ENCODE assay signal across 1 cellular context in the genomic region with DNA sequence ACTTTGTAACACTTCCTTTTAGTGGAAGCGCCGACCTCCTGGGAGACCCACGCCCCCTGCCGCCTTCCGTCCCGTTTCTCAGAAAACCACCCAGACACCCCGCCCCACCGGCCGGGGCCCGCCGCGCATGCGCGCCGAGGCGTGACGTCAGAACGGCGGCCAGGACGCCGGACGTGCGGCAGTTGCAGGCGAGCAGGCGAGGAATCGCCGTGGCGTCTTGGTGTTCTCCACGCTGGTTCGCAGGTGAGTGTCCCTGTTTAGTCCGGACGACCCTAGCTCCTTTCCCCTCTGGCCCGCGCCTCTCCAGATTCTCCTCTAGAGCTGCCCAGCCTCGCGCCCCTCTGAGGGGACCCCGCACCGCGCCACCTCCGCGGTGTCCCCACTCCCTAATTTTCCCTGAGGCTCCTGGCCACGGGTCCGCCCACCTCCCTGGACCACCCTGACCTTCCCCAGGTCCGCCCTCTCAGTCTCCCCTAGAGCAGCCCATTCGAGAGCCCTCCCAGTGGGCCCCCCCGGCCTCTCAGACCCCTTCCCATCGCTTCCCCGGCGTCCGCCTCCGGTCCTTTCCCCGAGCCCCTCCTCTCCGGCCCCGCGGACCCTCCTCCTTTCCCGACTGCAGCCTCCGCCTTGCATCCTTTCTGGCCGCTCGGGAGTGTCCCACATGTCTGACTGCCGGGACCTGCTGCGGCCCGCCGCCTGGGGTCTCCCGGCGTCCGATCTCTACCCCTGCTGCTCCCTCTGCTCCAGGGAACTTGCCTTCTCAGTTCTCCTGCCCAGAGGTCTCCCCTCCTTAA.
TF ChIP-seq lines count a peak whose summit lies in the region.

A gene with protein sequence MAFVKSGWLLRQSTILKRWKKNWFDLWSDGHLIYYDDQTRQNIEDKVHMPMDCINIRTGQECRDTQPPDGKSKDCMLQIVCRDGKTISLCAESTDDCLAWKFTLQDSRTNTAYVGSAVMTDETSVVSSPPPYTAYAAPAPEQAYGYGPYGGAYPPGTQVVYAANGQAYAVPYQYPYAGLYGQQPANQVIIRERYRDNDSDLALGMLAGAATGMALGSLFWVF (plus strand): TSS at position 181 of the 794 bp plus-strand sequence. CDS start 15,606 bp downstream, outside the sequence.

TF ChIP-seq in HepG2, 621 proteins besides CTCF, POLR2A, EP300 and RAD21 (continued from another document and continues in another):
- no peak for TF ChIP-seq NFE2 (CRISPR knock-in tag; IDR thresholded peaks at IDR 0.05)
- TF ChIP-seq, protein P1, sequence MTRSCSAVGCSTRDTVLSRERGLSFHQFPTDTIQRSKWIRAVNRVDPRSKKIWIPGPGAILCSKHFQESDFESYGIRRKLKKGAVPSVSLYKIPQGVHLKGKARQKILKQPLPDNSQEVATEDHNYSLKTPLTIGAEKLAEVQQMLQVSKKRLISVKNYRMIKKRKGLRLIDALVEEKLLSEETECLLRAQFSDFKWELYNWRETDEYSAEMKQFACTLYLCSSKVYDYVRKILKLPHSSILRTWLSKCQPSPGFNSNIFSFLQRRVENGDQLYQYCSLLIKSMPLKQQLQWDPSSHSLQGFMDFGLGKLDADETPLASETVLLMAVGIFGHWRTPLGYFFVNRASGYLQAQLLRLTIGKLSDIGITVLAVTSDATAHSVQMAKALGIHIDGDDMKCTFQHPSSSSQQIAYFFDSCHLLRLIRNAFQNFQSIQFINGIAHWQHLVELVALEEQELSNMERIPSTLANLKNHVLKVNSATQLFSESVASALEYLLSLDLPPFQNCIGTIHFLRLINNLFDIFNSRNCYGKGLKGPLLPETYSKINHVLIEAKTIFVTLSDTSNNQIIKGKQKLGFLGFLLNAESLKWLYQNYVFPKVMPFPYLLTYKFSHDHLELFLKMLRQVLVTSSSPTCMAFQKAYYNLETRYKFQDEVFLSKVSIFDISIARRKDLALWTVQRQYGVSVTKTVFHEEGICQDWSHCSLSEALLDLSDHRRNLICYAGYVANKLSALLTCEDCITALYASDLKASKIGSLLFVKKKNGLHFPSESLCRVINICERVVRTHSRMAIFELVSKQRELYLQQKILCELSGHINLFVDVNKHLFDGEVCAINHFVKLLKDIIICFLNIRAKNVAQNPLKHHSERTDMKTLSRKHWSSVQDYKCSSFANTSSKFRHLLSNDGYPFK (CRISPR knock-in tag; IDR thresholded peaks at IDR 0.05; ENCODE audit: borderline replicate concordance), result peak; percentile 79; the same call in 1 of the 2 replicates
- TF ChIP-seq ELF3 (CRISPR knock-in tag; IDR thresholded peaks at IDR 0.05), result peak; percentile 57; the same call in 1 of the 2 replicates
- TF ChIP-seq ZNF562 (CRISPR knock-in tag; IDR thresholded peaks at IDR 0.05; ENCODE audit: borderline replicate concordance), result no peak
- TF ChIP-seq ZBTB1 (CRISPR knock-in tag; IDR thresholded peaks at IDR 0.05; ENCODE audit: borderline replicate concordance), result no peak
- no peak for TF ChIP-seq ZNF773 (CRISPR knock-in tag; IDR thresholded peaks at IDR 0.05; ENCODE audit: borderline replicate concordance)
- TF ChIP-seq ZMYM3 (CRISPR knock-in tag; IDR thresholded peaks at IDR 0.05), result no peak
- TF ChIP-seq, protein P2, sequence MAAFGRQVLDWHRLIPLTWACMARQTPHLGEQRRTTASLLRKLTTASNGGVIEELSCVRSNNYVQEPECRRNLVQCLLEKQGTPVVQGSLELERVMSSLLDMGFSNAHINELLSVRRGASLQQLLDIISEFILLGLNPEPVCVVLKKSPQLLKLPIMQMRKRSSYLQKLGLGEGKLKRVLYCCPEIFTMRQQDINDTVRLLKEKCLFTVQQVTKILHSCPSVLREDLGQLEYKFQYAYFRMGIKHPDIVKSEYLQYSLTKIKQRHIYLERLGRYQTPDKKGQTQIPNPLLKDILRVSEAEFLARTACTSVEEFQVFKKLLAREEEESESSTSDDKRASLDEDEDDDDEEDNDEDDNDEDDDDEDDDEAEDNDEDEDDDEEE (CRISPR knock-in tag; IDR thresholded peaks at IDR 0.05), result 0 out of 2 replicates have a peak, but pooled peaks have one; percentile 26
- peak; percentile 86 for TF ChIP-seq HNRNPLL (IDR thresholded peaks at IDR 0.05; ENCODE audit: low read depth, low read length, poor library complexity, severe bottlenecking)
- TF ChIP-seq ZNF75D (CRISPR knock-in tag; IDR thresholded peaks at IDR 0.05; ENCODE audit: borderline replicate concordance), result no peak
- TF ChIP-seq, protein P3, sequence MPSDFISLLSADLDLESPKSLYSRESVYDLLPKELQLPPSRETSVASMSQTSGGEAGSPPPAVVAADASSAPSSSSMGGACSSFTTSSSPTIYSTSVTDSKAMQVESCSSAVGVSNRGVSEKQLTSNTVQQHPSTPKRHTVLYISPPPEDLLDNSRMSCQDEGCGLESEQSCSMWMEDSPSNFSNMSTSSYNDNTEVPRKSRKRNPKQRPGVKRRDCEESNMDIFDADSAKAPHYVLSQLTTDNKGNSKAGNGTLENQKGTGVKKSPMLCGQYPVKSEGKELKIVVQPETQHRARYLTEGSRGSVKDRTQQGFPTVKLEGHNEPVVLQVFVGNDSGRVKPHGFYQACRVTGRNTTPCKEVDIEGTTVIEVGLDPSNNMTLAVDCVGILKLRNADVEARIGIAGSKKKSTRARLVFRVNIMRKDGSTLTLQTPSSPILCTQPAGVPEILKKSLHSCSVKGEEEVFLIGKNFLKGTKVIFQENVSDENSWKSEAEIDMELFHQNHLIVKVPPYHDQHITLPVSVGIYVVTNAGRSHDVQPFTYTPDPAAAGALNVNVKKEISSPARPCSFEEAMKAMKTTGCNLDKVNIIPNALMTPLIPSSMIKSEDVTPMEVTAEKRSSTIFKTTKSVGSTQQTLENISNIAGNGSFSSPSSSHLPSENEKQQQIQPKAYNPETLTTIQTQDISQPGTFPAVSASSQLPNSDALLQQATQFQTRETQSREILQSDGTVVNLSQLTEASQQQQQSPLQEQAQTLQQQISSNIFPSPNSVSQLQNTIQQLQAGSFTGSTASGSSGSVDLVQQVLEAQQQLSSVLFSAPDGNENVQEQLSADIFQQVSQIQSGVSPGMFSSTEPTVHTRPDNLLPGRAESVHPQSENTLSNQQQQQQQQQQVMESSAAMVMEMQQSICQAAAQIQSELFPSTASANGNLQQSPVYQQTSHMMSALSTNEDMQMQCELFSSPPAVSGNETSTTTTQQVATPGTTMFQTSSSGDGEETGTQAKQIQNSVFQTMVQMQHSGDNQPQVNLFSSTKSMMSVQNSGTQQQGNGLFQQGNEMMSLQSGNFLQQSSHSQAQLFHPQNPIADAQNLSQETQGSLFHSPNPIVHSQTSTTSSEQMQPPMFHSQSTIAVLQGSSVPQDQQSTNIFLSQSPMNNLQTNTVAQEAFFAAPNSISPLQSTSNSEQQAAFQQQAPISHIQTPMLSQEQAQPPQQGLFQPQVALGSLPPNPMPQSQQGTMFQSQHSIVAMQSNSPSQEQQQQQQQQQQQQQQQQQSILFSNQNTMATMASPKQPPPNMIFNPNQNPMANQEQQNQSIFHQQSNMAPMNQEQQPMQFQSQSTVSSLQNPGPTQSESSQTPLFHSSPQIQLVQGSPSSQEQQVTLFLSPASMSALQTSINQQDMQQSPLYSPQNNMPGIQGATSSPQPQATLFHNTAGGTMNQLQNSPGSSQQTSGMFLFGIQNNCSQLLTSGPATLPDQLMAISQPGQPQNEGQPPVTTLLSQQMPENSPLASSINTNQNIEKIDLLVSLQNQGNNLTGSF (CRISPR knock-in tag; IDR thresholded peaks at IDR 0.05), result no peak
- TF ChIP-seq, protein P4, sequence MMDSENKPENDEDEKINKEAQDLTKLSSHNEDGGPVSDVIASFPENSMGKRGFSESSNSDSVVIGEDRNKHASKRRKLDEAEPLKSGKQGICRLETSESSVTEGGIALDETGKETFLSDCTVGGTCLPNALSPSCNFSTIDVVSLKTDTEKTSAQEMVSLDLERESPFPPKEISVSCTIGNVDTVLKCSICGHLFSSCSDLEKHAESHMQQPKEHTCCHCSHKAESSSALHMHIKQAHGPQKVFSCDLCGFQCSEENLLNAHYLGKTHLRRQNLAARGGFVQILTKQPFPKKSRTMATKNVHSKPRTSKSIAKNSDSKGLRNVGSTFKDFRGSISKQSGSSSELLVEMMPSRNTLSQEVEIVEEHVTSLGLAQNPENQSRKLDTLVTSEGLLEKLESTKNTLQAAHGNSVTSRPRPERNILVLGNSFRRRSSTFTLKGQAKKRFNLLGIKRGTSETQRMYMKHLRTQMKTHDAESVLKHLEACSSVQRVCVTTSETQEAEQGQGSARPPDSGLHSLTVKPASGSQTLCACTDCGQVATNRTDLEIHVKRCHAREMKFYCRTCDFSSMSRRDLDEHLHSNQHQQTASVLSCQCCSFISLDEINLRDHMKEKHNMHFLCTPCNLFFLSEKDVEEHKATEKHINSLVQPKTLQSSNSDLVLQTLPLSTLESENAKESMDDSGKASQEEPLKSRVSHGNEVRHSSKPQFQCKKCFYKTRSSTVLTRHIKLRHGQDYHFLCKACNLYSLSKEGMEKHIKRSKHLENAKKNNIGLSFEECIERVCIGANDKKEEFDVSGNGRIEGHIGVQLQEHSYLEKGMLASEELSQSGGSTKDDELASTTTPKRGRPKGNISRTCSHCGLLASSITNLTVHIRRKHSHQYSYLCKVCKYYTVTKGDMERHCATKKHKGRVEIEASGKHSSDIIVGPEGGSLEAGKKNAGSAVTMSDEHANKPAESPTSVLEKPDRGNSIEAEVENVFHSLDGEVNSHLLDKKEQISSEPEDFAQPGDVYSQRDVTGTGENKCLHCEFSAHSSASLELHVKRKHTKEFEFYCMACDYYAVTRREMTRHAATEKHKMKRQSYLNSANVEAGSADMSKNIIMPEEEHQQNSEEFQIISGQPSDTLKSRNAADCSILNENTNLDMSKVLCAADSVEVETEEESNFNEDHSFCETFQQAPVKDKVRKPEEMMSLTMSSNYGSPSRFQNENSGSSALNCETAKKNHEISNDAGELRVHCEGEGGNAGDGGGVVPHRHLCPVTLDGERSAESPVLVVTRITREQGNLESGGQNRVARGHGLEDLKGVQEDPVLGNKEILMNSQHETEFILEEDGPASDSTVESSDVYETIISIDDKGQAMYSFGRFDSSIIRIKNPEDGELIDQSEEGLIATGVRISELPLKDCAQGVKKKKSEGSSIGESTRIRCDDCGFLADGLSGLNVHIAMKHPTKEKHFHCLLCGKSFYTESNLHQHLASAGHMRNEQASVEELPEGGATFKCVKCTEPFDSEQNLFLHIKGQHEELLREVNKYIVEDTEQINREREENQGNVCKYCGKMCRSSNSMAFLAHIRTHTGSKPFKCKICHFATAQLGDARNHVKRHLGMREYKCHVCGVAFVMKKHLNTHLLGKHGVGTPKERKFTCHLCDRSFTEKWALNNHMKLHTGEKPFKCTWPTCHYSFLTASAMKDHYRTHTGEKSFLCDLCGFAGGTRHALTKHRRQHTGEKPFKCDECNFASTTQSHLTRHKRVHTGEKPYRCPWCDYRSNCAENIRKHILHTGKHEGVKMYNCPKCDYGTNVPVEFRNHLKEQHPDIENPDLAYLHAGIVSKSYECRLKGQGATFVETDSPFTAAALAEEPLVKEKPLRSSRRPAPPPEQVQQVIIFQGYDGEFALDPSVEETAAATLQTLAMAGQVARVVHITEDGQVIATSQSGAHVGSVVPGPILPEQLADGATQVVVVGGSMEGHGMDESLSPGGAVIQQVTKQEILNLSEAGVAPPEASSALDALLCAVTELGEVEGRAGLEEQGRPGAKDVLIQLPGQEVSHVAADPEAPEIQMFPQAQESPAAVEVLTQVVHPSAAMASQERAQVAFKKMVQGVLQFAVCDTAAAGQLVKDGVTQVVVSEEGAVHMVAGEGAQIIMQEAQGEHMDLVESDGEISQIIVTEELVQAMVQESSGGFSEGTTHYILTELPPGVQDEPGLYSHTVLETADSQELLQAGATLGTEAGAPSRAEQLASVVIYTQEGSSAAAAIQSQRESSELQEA (CRISPR knock-in tag; IDR thresholded peaks at IDR 0.05; ENCODE audit: not compliant biosample characterization), result peak; percentile 28
- TF ChIP-seq, protein P5, sequence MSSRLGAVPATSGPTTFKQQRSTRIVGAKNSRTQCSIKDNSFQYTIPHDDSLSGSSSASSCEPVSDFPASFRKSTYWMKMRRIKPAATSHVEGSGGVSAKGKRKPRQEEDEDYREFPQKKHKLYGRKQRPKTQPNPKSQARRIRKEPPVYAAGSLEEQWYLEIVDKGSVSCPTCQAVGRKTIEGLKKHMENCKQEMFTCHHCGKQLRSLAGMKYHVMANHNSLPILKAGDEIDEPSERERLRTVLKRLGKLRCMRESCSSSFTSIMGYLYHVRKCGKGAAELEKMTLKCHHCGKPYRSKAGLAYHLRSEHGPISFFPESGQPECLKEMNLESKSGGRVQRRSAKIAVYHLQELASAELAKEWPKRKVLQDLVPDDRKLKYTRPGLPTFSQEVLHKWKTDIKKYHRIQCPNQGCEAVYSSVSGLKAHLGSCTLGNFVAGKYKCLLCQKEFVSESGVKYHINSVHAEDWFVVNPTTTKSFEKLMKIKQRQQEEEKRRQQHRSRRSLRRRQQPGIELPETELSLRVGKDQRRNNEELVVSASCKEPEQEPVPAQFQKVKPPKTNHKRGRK (CRISPR knock-in tag; IDR thresholded peaks at IDR 0.05), result no peak
- no peak for TF ChIP-seq ZNF841 (CRISPR knock-in tag; IDR thresholded peaks at IDR 0.05; ENCODE audit: borderline replicate concordance)
- TF ChIP-seq MEF2D (CRISPR knock-in tag; IDR thresholded peaks at IDR 0.05), result no peak; the same call in 1 of the 2 replicates
- no peak for TF ChIP-seq ZNF550 (CRISPR knock-in tag; IDR thresholded peaks at IDR 0.05; ENCODE audit: borderline replicate concordance)
- TF ChIP-seq ZNF337 (CRISPR knock-in tag; IDR thresholded peaks at IDR 0.05; ENCODE audit: borderline replicate concordance, low read depth), result no peak
- peak; percentile 28; the same call in 1 of the 2 replicates for TF ChIP-seq ATF7 (IDR thresholded peaks at IDR 0.05)
- peak; percentile 23; the same call in 1 of the 2 replicates for TF ChIP-seq ATF7 (CRISPR knock-in tag; IDR thresholded peaks at IDR 0.05)
- peak; percentile 28; the same call in 1 of the 2 replicates for TF ChIP-seq ETV5 (CRISPR knock-in tag; IDR thresholded peaks at IDR 0.05; ENCODE audit: borderline replicate concordance)
- TF ChIP-seq, protein P6, sequence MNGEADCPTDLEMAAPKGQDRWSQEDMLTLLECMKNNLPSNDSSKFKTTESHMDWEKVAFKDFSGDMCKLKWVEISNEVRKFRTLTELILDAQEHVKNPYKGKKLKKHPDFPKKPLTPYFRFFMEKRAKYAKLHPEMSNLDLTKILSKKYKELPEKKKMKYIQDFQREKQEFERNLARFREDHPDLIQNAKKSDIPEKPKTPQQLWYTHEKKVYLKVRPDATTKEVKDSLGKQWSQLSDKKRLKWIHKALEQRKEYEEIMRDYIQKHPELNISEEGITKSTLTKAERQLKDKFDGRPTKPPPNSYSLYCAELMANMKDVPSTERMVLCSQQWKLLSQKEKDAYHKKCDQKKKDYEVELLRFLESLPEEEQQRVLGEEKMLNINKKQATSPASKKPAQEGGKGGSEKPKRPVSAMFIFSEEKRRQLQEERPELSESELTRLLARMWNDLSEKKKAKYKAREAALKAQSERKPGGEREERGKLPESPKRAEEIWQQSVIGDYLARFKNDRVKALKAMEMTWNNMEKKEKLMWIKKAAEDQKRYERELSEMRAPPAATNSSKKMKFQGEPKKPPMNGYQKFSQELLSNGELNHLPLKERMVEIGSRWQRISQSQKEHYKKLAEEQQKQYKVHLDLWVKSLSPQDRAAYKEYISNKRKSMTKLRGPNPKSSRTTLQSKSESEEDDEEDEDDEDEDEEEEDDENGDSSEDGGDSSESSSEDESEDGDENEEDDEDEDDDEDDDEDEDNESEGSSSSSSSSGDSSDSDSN (CRISPR knock-in tag; IDR thresholded peaks at IDR 0.05), result peak; percentile 23; the same call in 1 of the 2 replicates
- no peak for TF ChIP-seq JUND (CRISPR knock-in tag; IDR thresholded peaks at IDR 0.05)
- peak; percentile 30; the same call in 1 of the 2 replicates for TF ChIP-seq KLF9 (CRISPR knock-in tag; IDR thresholded peaks at IDR 0.05; ENCODE audit: low read depth)
- TF ChIP-seq, protein P7, sequence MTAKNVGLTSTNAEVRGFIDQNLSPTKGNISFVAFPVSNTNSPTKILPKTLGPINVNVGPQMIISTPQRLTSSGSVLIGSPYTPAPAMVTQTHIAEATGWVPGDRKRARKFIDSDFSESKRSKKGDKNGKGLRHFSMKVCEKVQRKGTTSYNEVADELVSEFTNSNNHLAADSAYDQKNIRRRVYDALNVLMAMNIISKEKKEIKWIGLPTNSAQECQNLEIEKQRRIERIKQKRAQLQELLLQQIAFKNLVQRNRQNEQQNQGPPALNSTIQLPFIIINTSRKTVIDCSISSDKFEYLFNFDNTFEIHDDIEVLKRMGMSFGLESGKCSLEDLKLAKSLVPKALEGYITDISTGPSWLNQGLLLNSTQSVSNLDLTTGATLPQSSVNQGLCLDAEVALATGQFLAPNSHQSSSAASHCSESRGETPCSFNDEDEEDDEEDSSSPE (CRISPR knock-in tag; IDR thresholded peaks at IDR 0.05), result peak; percentile 60
